9 cellular contexts compared by ENCODE assay signal in genomic region chr6:39881851-39882566, GRCh38. TPM values are rescaled to one million over a fixed set of nuclear protein-coding genes. Genes with fewer than 3 reads are reported as not detected.
DNase-seq lines count a peak whose midpoint lies in the region; ATAC-seq, FAIRE-seq and TF ChIP-seq lines count a peak whose summit lies in the region.
"Had no signal": no experiment of that assay in that cellular context is flagged by ENCODE, and none has a peak within 500 bp of the region (broad histone marks: within the 10 kb centered on the region; RNA-seq: fewer than 3 reads in every experiment).

No MANE protein-coding gene starts in this region.

- H3K4me2 ChIP-seq in endothelial cell of umbilical vein (ENCODE audit: insufficient read depth, low read length) (no peak overlapping the region), GM23338 (no peak overlapping the region), OCI-LY7 (ENCODE audit: low read length) (no peak overlapping the region)

- POLR2A ChIA-PET in endothelial cell of umbilical vein (lab: Charles Lee), result no interaction called here
- POLR2A ChIA-PET in OCI-LY7 (lab: Charles Lee), result interaction anchor here (0.6 kb wide), 1 partner anchor 491 kb away, joined by 4 read pairs; no protein-coding TSS in a partner anchor

- H3K4me1 ChIP-seq in endothelial cell of umbilical vein (ENCODE audit: control insufficient read depth, extremely low read depth, insufficient read depth, low read length) (peaks cover 17% of the 10 kb centered on the region), transverse colon (peaks cover 4 to 13% (median 7%) of the 10 kb centered on the region in 4 donors), GM23338 (ENCODE audit: insufficient read depth) (no peaks in the 10 kb centered on the region), OCI-LY7 (ENCODE audit: insufficient read depth, low read length, poor library complexity, severe bottlenecking) (no peaks in the 10 kb centered on the region)

- H3K9me3 Mint-ChIP-seq in GM23338, result no peaks in the 10 kb centered on the region
- H3K9me3 Mint-ChIP-seq: activated CD8-positive, alpha-beta T cell treated with anti-CD3 and anti-CD28 coated beads for 36 hours; naive B cell had no signal

- TF ChIP-seq CTCF in endothelial cell of umbilical vein (IDR thresholded peaks at IDR 0.05; ENCODE audit: extremely low read depth in 1 of 2, insufficient read depth in 1 of 2, low read depth in 1 of 2, low read length in 2 of 2) (no peak), transverse colon (IDR thresholded peaks at IDR 0.05) (no peak), GM23338 (conservative IDR thresholded peaks at IDR 0.05; ENCODE audit: low read depth in 2 of 2) (no peak), OCI-LY7 (conservative IDR thresholded peaks at IDR 0.05; ENCODE audit: low read length) (no peak)

- H2AFZ ChIP-seq in endothelial cell of umbilical vein (ENCODE audit: low read depth, low read length) (peak overlapping the region; percentile 61), GM23338 (no peak overlapping the region), OCI-LY7 (ENCODE audit: low read length) (no peak overlapping the region)

- no peaks in the 10 kb centered on the region for H3K79me2 ChIP-seq in endothelial cell of umbilical vein (ENCODE audit: control insufficient read depth, insufficient read depth, low read length)
- H3K79me2 ChIP-seq in GM23338 (replicated peaks; ENCODE audit: insufficient read depth), result no peaks in the 10 kb centered on the region
- no peaks in the 10 kb centered on the region for H3K79me2 ChIP-seq in OCI-LY7 (ENCODE audit: insufficient read depth, low read depth, low read length)

- H3K9me1 ChIP-seq in endothelial cell of umbilical vein (replicated peaks; ENCODE audit: control insufficient read depth, extremely low read depth, insufficient read depth, low read length), result no peaks in the 10 kb centered on the region

- no peak for FAIRE-seq in endothelial cell of umbilical vein (lab: Jason Lieb, UNC)

- H3K27ac ChIP-seq in endothelial cell of umbilical vein (ENCODE audit: insufficient read depth, low read depth, low read length) (no peak overlapping the region), transverse colon (peak overlapping the region in 3 of 4 donors; percentile 29 to 56 (median 37)), GM23338 (ENCODE audit: low read depth) (no peak overlapping the region), OCI-LY7 (ENCODE audit: low read depth, low read length, poor library complexity, severe bottlenecking) (no peak overlapping the region)

- TF ChIP-seq POLR2A in endothelial cell of umbilical vein (IDR thresholded peaks at IDR 0.05; ENCODE audit: low read depth, low read length) (no peak), transverse colon (IDR thresholded peaks at IDR 0.05) (no peak)

- peaks cover 13% of the 10 kb centered on the region; the same call in 1 of the 2 replicates for H3K9me2 ChIP-seq in GM23338 (ENCODE audit: insufficient read depth)
- no peaks in the 10 kb centered on the region for H3K9me2 ChIP-seq in OCI-LY7 (ENCODE audit: insufficient read depth, low read length)

- H3K4me3 Mint-ChIP-seq in GM23338, result no peak overlapping the region
- H3K4me3 Mint-ChIP-seq: activated CD8-positive, alpha-beta T cell treated with anti-CD3 and anti-CD28 coated beads for 36 hours; naive B cell had no signal

- BruUV-seq in endothelial cell of umbilical vein (replicated peaks; lab: Mats Ljungman, UMichigan) (no TSS peak), OCI-LY7 (replicated peaks; lab: Mats Ljungman, UMichigan) (no TSS peak)

- H3K4me3 ChIP-seq in MG63, result no peak overlapping the region
- no peak overlapping the region for H3K4me3 ChIP-seq in endothelial cell of umbilical vein (replicated peaks in 1 of 3; ENCODE audit: insufficient read depth in 1 of 3, low read depth in 1 of 3, low read length in 3 of 3)
- H3K4me3 ChIP-seq in transverse colon, result no peak overlapping the region
- H3K4me3 ChIP-seq in GM23338, result no peak overlapping the region
- H3K4me3 ChIP-seq in OCI-LY7 (ENCODE audit: low read depth, low read length, poor library complexity, severe bottlenecking), result no peak overlapping the region

- CTCF ChIA-PET in endothelial cell of umbilical vein (lab: Charles Lee) (interaction anchor here (1.0 to 4.7 kb wide), 4 partner anchors 9 to 17 kb away, joined by 3 to 47 read pairs (median 4); no protein-coding TSS in a partner anchor), OCI-LY7 (lab: Charles Lee; ENCODE audit: unreplicated experiment) (no interaction called here)

- H3K27ac Mint-ChIP-seq in GM23338, result no peak overlapping the region
- H3K27ac Mint-ChIP-seq: activated CD8-positive, alpha-beta T cell treated with anti-CD3 and anti-CD28 coated beads for 36 hours; naive B cell had no signal

- in situ Hi-C loops in transverse colon (cut with MboI; ENCODE audit: low pct_ligation_motif_present in 1 of 4, low pct_unique_long_range_greater_than_20kb in 1 of 4, low sequenced_read_pairs in 3 of 4), result loop anchor here (10.0 to 25.0 kb wide), 3 partner anchors 430 to 520 kb away; no protein-coding TSS in a partner anchor

- H3K27me3 ChIP-seq in MG63 (no peaks in the 10 kb centered on the region), endothelial cell of umbilical vein (ENCODE audit: control insufficient read depth in 2 of 2, insufficient read depth in 2 of 2, low read length in 2 of 2) (no peaks in the 10 kb centered on the region), transverse colon (no peaks in the 10 kb centered on the region), GM23338 (ENCODE audit: insufficient read depth) (no peaks in the 10 kb centered on the region)

- no peaks in the 10 kb centered on the region for H3F3A ChIP-seq in GM23338 (replicated peaks; ENCODE audit: low read depth)

- no peak overlapping the region for H3K9ac ChIP-seq in endothelial cell of umbilical vein (replicated peaks; ENCODE audit: extremely low read depth, insufficient read depth, low read length)

- H3K9me3 ChIP-seq in MG63, result no peaks in the 10 kb centered on the region
- H3K9me3 ChIP-seq in endothelial cell of umbilical vein (replicated peaks; ENCODE audit: control insufficient read depth, insufficient read depth, low read length), result no peaks in the 10 kb centered on the region
- H3K9me3 ChIP-seq in transverse colon, result no peaks in the 10 kb centered on the region
- no peaks in the 10 kb centered on the region for H3K9me3 ChIP-seq in OCI-LY7 (ENCODE audit: low read length)

- no peaks in the 10 kb centered on the region for H3K36me3 Mint-ChIP-seq in GM23338 (ENCODE audit: low read depth)
- H3K36me3 Mint-ChIP-seq: naive B cell had no signal

- H3K27me3 Mint-ChIP-seq in GM23338 (ENCODE audit: insufficient read depth, low read depth, poor library complexity), result peaks cover 2% of the 10 kb centered on the region
- H3K27me3 Mint-ChIP-seq: activated CD8-positive, alpha-beta T cell treated with anti-CD3 and anti-CD28 coated beads for 36 hours had no signal

- dilution Hi-C loops in endothelial cell of umbilical vein (cut with MboI; ENCODE audit: extremely low pct_ligation_motif_present, low sequenced_read_pairs), result no loop called here

- 66 to 73% methylated on average over 7 to 16 of the region's 16 CpGs for WGBS in transverse colon (ENCODE audit: low coverage in 1 of 2), 2 donors

- ATAC-seq in GM23338, result no peak
- ATAC-seq: activated CD8-positive, alpha-beta T cell treated with anti-CD3 and anti-CD28 coated beads for 36 hours had no signal

- no peaks in the 10 kb centered on the region for H3K4me1 Mint-ChIP-seq in GM23338
- H3K4me1 Mint-ChIP-seq: naive B cell had no signal

- no peak for TF ChIP-seq EP300 in transverse colon (IDR thresholded peaks at IDR 0.05; ENCODE audit: low read depth)

- H4K20me1 ChIP-seq in endothelial cell of umbilical vein (replicated peaks; ENCODE audit: control insufficient read depth, extremely low read depth, insufficient read depth, low read length) (no peaks in the 10 kb centered on the region), GM23338 (replicated peaks; ENCODE audit: insufficient read depth) (no peaks in the 10 kb centered on the region), OCI-LY7 (ENCODE audit: insufficient read depth, low read length) (no peaks in the 10 kb centered on the region)

- intact Hi-C loops in endothelial cell of umbilical vein (cut with micrococcal nuclease) (loop anchor here (10.0 kb wide), 2 partner anchors 157 to 1113 kb away; partner anchors contain the start of gene KIF6), transverse colon (cut with DNase I; ENCODE audit: low total_unique reads) (no loop called here), OCI-LY7 (cut with micrococcal nuclease; ENCODE audit: unreplicated experiment) (no loop called here)

- H3K36me3 ChIP-seq in MG63 (no peaks in the 10 kb centered on the region), endothelial cell of umbilical vein (ENCODE audit: control insufficient read depth in 2 of 2, extremely low read depth in 1 of 2, insufficient read depth in 2 of 2, low read length in 2 of 2) (no peaks in the 10 kb centered on the region), transverse colon (peaks cover 0 to 5% (median 0%) of the 10 kb centered on the region in 4 donors), GM23338 (ENCODE audit: insufficient read depth) (no peaks in the 10 kb centered on the region), OCI-LY7 (ENCODE audit: insufficient read depth, low read length) (no peaks in the 10 kb centered on the region)

- DNase-seq in MG63 (peak; percentile 5), endothelial cell of umbilical vein (ENCODE audit: low read depth, low spot score) (peak; percentile 8), mucosa of gallbladder (ENCODE audit: low spot score) (peak; percentile 31), transverse colon (no peak), GM23338 (ENCODE audit: low spot score) (no peak), OCI-LY7 (ENCODE audit: low spot score) (no peak), SHP77 (lab: John Stamatoyannopoulos, UW) (no peak)
- DNase-seq: activated CD8-positive, alpha-beta T cell treated with anti-CD3 and anti-CD28 coated beads for 36 hours; naive B cell had no signal

TF ChIP-seq in endothelial cell of umbilical vein, 7 proteins besides CTCF, POLR2A, EP300 and RAD21 (continues in another document):
- no peak for TF ChIP-seq MYC (IDR thresholded peaks at IDR 0.05; ENCODE audit: low read depth, low read length)

RNA-seq across cellular contexts. Expression of gene MOCS1, which starts 52.3 kb away (rescaled TPM):
- 1.4 and 2.6 TPM in 2 replicates for total RNA-seq in MG63 (2014; rRNA removed; shearing (Covaris generic); ENCODE audit: low replicate concordance)
- total RNA-seq in endothelial cell of umbilical vein, result 10.3 and 12.8 TPM in 2 replicates
- 7.3 and 8.3 TPM in 2 replicates for polyA plus RNA-seq in endothelial cell of umbilical vein
- polyA plus RNA-seq in endothelial cell of umbilical vein (2011; cell fraction: cytosol; rRNA removed), result 6.5 and 7.1 TPM in 2 replicates
- polyA plus RNA-seq in endothelial cell of umbilical vein (2011; cell fraction: nucleus; rRNA removed), result 7.2 and 8.1 TPM in 2 replicates
- 6.8 and 7.0 TPM in 2 replicates for polyA plus RNA-seq in endothelial cell of umbilical vein (2012)
- 14.2 and 15.3 TPM in 2 replicates for polyA minus RNA-seq in endothelial cell of umbilical vein
- polyA minus RNA-seq in endothelial cell of umbilical vein (2011; cell fraction: cytosol; rRNA and poly(A)+ RNA removed), result not detected
- polyA minus RNA-seq in endothelial cell of umbilical vein (2011; cell fraction: nucleus; rRNA and poly(A)+ RNA removed), result 7.7 and 7.8 TPM in 2 replicates
- 20.1 TPM for total RNA-seq in mucosa of gallbladder
- 10 to 100 TPM; 20.6 to 58.3 (median 42.3) TPM for total RNA-seq in transverse colon
- total RNA-seq in GM23338 (2014; rRNA removed; shearing (Covaris generic)), result 21.5 and 28.1 TPM in 2 replicates
- 13.9 and 17.2 TPM in 2 replicates for polyA plus RNA-seq in GM23338 (2016; fragmentation: Nextera tagmentation; extraction: Ambion mirVana)
- not detected in 2 replicates for total RNA-seq in OCI-LY7 (2014; rRNA removed; shearing (Covaris generic))
- not detected in 2 replicates for total RNA-seq in OCI-LY7 (2022)

Comparison
In these comparisons a context has a peak if more than half of its experiments do, and no peak if none do; other contexts are left out.
1. DNase-seq: peak in MG63 (single experiment), endothelial cell of umbilical vein (single experiment) and mucosa of gallbladder (single experiment); none in transverse colon (single experiment), GM23338 (single experiment), OCI-LY7 (single experiment) and SHP77 (0 of 2).
2. H3K27ac ChIP-seq: peak in transverse colon (3 of 4); none in endothelial cell of umbilical vein (single experiment), GM23338 (single experiment) and OCI-LY7 (single experiment).